In the genomic region with DNA sequence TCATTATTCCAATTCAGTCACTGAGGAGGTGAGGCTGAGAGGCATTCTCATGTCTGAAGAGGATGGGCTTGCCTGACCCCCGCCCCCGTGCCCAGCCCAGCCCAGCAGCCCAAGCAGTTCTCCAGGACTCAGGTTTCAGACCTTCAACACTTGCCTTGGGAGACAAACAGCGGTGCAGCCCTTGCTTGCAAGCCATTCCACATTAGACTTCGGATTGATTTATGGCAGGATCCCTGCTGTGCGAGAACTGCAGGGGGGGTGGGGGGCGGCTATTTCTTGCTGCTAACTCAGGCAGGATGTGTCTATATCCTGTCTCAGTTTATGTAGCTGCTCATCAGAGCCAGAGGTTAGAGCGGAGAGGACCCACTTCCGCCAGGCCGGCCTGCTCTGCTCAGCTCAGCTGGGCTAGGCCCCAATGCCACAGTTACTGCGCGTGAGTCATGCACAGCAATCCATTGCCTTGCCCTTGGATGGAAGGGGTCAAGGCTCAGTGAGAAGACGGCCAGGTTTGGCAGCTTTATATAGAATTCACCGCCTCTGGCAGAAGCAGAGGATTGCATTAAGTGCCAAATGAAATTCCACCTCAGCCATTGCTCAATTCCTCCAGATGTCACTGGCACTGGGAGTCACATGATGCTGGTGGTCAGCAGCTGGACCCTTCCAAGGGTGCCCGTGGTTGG, we compare ENCODE assay signal across 7 cellular contexts. TPM values are rescaled to one million over a fixed set of nuclear protein-coding genes. Genes with fewer than 3 reads are reported as not detected.
DNase-seq lines count a peak whose midpoint lies in the region; ATAC-seq and TF ChIP-seq lines count a peak whose summit lies in the region.

No MANE protein-coding gene starts in this region.

- H3K4me1 ChIP-seq in prostate gland (replicated peaks): no peaks in the 10 kb centered on the region

- 13% methylated on average over 14 of the region's 14 CpGs for WGBS in prostate gland

- TF ChIP-seq POLR2A in GM18951 (IDR thresholded peaks at IDR 0.05; ENCODE audit: extremely low read depth, insufficient read depth, insufficient read length) (peak; percentile 51), prostate gland (IDR thresholded peaks at IDR 0.05) (no peak)

- peak; percentile 63 for ATAC-seq in HG03066 (IDR thresholded peaks at IDR 0.05; ENCODE audit: low read depth, unreplicated experiment)
- ATAC-seq in Right ventricle myocardium inferior: peak; percentile 76

- in situ Hi-C loops in GM18951 (cut with MboI; ENCODE audit: low sequenced_read_pairs, unreplicated experiment): no loop called here

- intact Hi-C loops in Right ventricle myocardium inferior (cut with DNase I): loop anchor here (2.0 to 5.0 kb wide), 3 partner anchors 41 to 130 kb away; no protein-coding TSS in a partner anchor
- intact Hi-C loops in prostate gland (cut with DNase I): loop anchor here (5.0 to 10.0 kb wide), 2 partner anchors 120 to 427 kb away; no protein-coding TSS in a partner anchor

- H3K27ac ChIP-seq in prostate gland: peak overlapping the region; percentile 85 to 94

- H3K4me3 ChIP-seq in prostate gland: peak overlapping the region; percentile 45 to 56

- H3K36me3 ChIP-seq in prostate gland: no peaks in the 10 kb centered on the region

- H3K9me3 ChIP-seq in prostate gland: no peaks in the 10 kb centered on the region

- TF ChIP-seq CTCF in prostate gland (IDR thresholded peaks at IDR 0.05): no peak

- peak; percentile 69 for DNase-seq in activated naive CD4-positive, alpha-beta T cell treated with Interleukin-2 at 50 U/mL for 16 hours
- DNase-seq in Right ventricle myocardium inferior (ENCODE audit: missing footprints) (peak; percentile 88), prostate gland (ENCODE audit: low spot score) (peak; percentile 26), NCI-H446 (lab: John Stamatoyannopoulos, UW) (no peak)

- H3K27me3 ChIP-seq in prostate gland (replicated peaks; ENCODE audit: insufficient read depth): no peaks in the 10 kb centered on the region

TF ChIP-seq in PFSK-1, 5 proteins besides CTCF, POLR2A, EP300 and RAD21:
- TF ChIP-seq SIN3A (IDR thresholded peaks at IDR 0.05; ENCODE audit: borderline replicate concordance, insufficient read depth, low read length) (peak; percentile 44; the same call in 1 of the 2 replicates), POLR2AphosphoS5 (IDR thresholded peaks at IDR 0.05; ENCODE audit: low read depth, low read length) (peak; percentile 23; the same call in 1 of the 2 replicates), FOXP2 (optimal IDR thresholded peaks at IDR 0.05; ENCODE audit: borderline replicate concordance, extremely low read depth, extremely low read length, insufficient read depth) (no peak), TAF1 (IDR thresholded peaks at IDR 0.05; ENCODE audit: borderline replicate concordance, insufficient read depth, low read length) (no peak)
- TF ChIP-seq, protein P1, sequence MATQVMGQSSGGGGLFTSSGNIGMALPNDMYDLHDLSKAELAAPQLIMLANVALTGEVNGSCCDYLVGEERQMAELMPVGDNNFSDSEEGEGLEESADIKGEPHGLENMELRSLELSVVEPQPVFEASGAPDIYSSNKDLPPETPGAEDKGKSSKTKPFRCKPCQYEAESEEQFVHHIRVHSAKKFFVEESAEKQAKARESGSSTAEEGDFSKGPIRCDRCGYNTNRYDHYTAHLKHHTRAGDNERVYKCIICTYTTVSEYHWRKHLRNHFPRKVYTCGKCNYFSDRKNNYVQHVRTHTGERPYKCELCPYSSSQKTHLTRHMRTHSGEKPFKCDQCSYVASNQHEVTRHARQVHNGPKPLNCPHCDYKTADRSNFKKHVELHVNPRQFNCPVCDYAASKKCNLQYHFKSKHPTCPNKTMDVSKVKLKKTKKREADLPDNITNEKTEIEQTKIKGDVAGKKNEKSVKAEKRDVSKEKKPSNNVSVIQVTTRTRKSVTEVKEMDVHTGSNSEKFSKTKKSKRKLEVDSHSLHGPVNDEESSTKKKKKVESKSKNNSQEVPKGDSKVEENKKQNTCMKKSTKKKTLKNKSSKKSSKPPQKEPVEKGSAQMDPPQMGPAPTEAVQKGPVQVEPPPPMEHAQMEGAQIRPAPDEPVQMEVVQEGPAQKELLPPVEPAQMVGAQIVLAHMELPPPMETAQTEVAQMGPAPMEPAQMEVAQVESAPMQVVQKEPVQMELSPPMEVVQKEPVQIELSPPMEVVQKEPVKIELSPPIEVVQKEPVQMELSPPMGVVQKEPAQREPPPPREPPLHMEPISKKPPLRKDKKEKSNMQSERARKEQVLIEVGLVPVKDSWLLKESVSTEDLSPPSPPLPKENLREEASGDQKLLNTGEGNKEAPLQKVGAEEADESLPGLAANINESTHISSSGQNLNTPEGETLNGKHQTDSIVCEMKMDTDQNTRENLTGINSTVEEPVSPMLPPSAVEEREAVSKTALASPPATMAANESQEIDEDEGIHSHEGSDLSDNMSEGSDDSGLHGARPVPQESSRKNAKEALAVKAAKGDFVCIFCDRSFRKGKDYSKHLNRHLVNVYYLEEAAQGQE (IDR thresholded peaks at IDR 0.05; ENCODE audit: insufficient read depth in 1 of 2, low read depth in 2 of 2, low read length in 2 of 2): 0 out of 4 replicates have a peak, but pooled peaks of 1 of the 2 experiments have one; percentile 37

RNA-seq across cellular contexts. Expression of a gene that starts 1.8 kb away (rescaled TPM):
- 205 TPM for polyA plus RNA-seq in PFSK-1 (2012; ENCODE audit: insufficient read length, low read depth)
- total RNA-seq in Right ventricle myocardium inferior: 121 TPM
- 10 to 100 TPM; 17.3 to 32.9 TPM for total RNA-seq in prostate gland

Comparison
In these comparisons a context has a peak if more than half of its experiments do, and no peak if none do; other contexts are left out.
1. DNase-seq: peak in activated naive CD4-positive, alpha-beta T cell treated with Interleukin-2 at 50 U/mL for 16 hours (single experiment), Right ventricle myocardium inferior (single experiment) and prostate gland (single experiment); none in NCI-H446 (0 of 2).